17 cellular contexts compared by ENCODE assay signal in genomic region chr1:53654216-53655210, GRCh38.
DNase-seq lines count a peak whose midpoint lies in the region; TF ChIP-seq lines count a peak whose summit lies in the region.
"Had no signal": no experiment of that assay in that cellular context is flagged by ENCODE, and none has a peak within 500 bp of the region (broad histone marks: within the 10 kb centered on the region; RNA-seq: fewer than 3 reads in every experiment).

No MANE protein-coding gene starts in this region.

- DNase-seq in Daoy (ENCODE audit: low read depth): peak; percentile 84
- peak; percentile 88 for DNase-seq in M059J (ENCODE audit: low read depth)
- DNase-seq in fibroblast of lung (ENCODE audit: low read depth in 2 of 2): peak; percentile 54 to 83
- DNase-seq in posterior vena cava (ENCODE audit: low spot score): peak; percentile 49
- DNase-seq in activated CD4-positive, alpha-beta memory T cell treated with anti-CD3 and anti-CD28 coated beads for 36 hours: no peak
- DNase-seq in SHP77 treated with DMSO at 0.1 percent for 48 hours (lab: John Stamatoyannopoulos, UW): no peak
- no peak for DNase-seq in NCI-H2029 treated with DMSO at 0.1 percent for 48 hours (lab: John Stamatoyannopoulos, UW)
- DNase-seq in NCI-H524 (lab: John Stamatoyannopoulos, UW): no peak
- DNase-seq: activated CD8-positive, alpha-beta T cell treated with anti-CD3 and anti-CD28 coated beads, Interleukin-2, amount 10 ng/mL, durations not matched to agents 7 days and 5 days; cortex of kidney; heart right ventricle; NCI-H187; NCI-H524 treated with DMSO at 0.1 percent for 48 hours; stimulated activated naive CD8-positive, alpha-beta T cell treated with anti-CD3 and anti-CD28 coated beads, Interleukin-15, amount 100 ng/mL, for 72 hours had no signal

- CTCF ChIA-PET in activated CD4-positive, alpha-beta memory T cell treated with anti-CD3 and anti-CD28 coated beads for 36 hours (lab: Charles Lee): no interaction called here

- H3K9me3 ChIP-seq in fibroblast of lung (ENCODE audit: control insufficient read depth, insufficient read depth, low read depth, low read length): no peaks in the 10 kb centered on the region
- H3K9me3 ChIP-seq: BLaER1, heart right ventricle, prostate gland had no signal

- peaks cover 3% of the 10 kb centered on the region for H3K27me3 ChIP-seq in fibroblast of lung (ENCODE audit: control insufficient read depth, insufficient read depth, low read length)
- H3K27me3 ChIP-seq: BLaER1 had no signal

- H3K9me3 Mint-ChIP-seq in activated CD4-positive, alpha-beta memory T cell treated with anti-CD3 and anti-CD28 coated beads for 36 hours: no peaks in the 10 kb centered on the region
- H3K9me3 Mint-ChIP-seq: stimulated activated naive CD8-positive, alpha-beta T cell treated with anti-CD3 and anti-CD28 coated beads, Interleukin-15, amount 100 ng/mL, for 72 hours had no signal

- no peak overlapping the region for H3K27ac ChIP-seq in fibroblast of lung (ENCODE audit: insufficient read depth, low read length)
- H3K27ac ChIP-seq: BLaER1, epithelial cell of prostate, heart right ventricle, prostate gland had no signal

- POLR2A ChIA-PET in activated CD4-positive, alpha-beta memory T cell treated with anti-CD3 and anti-CD28 coated beads for 36 hours (lab: Charles Lee): no interaction called here

- no peak overlapping the region for H3K4me3 Mint-ChIP-seq in activated CD4-positive, alpha-beta memory T cell treated with anti-CD3 and anti-CD28 coated beads for 36 hours
- H3K4me3 Mint-ChIP-seq: activated CD8-positive, alpha-beta T cell treated with anti-CD3 and anti-CD28 coated beads, Interleukin-2, amount 10 ng/mL, durations not matched to agents 7 days and 5 days; stimulated activated naive CD8-positive, alpha-beta T cell treated with anti-CD3 and anti-CD28 coated beads, Interleukin-15, amount 100 ng/mL, for 72 hours had no signal

- no peaks in the 10 kb centered on the region for H3K36me3 ChIP-seq in fibroblast of lung (ENCODE audit: control insufficient read depth, insufficient read depth, low read length)
- H3K36me3 ChIP-seq: BLaER1, heart right ventricle, prostate gland had no signal

- H3K9ac ChIP-seq in fibroblast of lung (ENCODE audit: insufficient read depth, low read length): no peak overlapping the region
- H3K9ac ChIP-seq: BLaER1 had no signal

- H2AFZ ChIP-seq in fibroblast of lung (ENCODE audit: low read length): no peak overlapping the region

- H3K27me3 Mint-ChIP-seq in activated CD4-positive, alpha-beta memory T cell treated with anti-CD3 and anti-CD28 coated beads for 36 hours: peaks cover 3% of the 10 kb centered on the region

- no peaks in the 10 kb centered on the region for H3K4me1 Mint-ChIP-seq in activated CD4-positive, alpha-beta memory T cell treated with anti-CD3 and anti-CD28 coated beads for 36 hours (ENCODE audit: low read depth)
- H3K4me1 Mint-ChIP-seq: stimulated activated naive CD8-positive, alpha-beta T cell treated with anti-CD3 and anti-CD28 coated beads, Interleukin-15, amount 100 ng/mL, for 72 hours had no signal

- no peak overlapping the region for H3K4me3 ChIP-seq in fibroblast of lung (replicated peaks in 1 of 4; ENCODE audit: control extremely low read depth in 1 of 4, insufficient read depth in 1 of 4, low read depth in 3 of 4, low read length in 4 of 4)
- H3K4me3 ChIP-seq: BLaER1, heart right ventricle, prostate gland had no signal

- H3K79me2 ChIP-seq in fibroblast of lung (ENCODE audit: control insufficient read depth, insufficient read depth, low read length): no peaks in the 10 kb centered on the region

- peaks cover 4% of the 10 kb centered on the region for H3K4me1 ChIP-seq in fibroblast of lung (ENCODE audit: control insufficient read depth, extremely low read depth, insufficient read depth, low read length)
- H3K4me1 ChIP-seq: heart right ventricle, prostate gland had no signal

- H3K36me3 Mint-ChIP-seq in activated CD4-positive, alpha-beta memory T cell treated with anti-CD3 and anti-CD28 coated beads for 36 hours: no peaks in the 10 kb centered on the region

- H3K27ac Mint-ChIP-seq in activated CD4-positive, alpha-beta memory T cell treated with anti-CD3 and anti-CD28 coated beads for 36 hours: no peak overlapping the region
- H3K27ac Mint-ChIP-seq: activated CD8-positive, alpha-beta T cell treated with anti-CD3 and anti-CD28 coated beads, Interleukin-2, amount 10 ng/mL, durations not matched to agents 7 days and 5 days; stimulated activated naive CD8-positive, alpha-beta T cell treated with anti-CD3 and anti-CD28 coated beads, Interleukin-15, amount 100 ng/mL, for 72 hours had no signal

- TF ChIP-seq CTCF in fibroblast of lung (conservative IDR thresholded peaks at IDR 0.05 in 1 of 2, IDR thresholded peaks at IDR 0.05 in 1 of 2; ENCODE audit: low read depth in 1 of 2, low read length in 2 of 2): no peak

- no peak overlapping the region for H3K4me2 ChIP-seq in fibroblast of lung (ENCODE audit: extremely low read depth, insufficient read depth, low read length)

- intact Hi-C loops in posterior vena cava (cut with DNase I): no loop called here
- intact Hi-C loops in activated CD4-positive, alpha-beta memory T cell treated with anti-CD3 and anti-CD28 coated beads for 36 hours (cut with micrococcal nuclease): no loop called here

- H4K20me1 ChIP-seq in fibroblast of lung (ENCODE audit: control insufficient read depth, extremely low read depth, insufficient read depth, low read length): no peaks in the 10 kb centered on the region
- H4K20me1 ChIP-seq: BLaER1 had no signal

Comparison
In these comparisons a context has a peak if more than half of its experiments do, and no peak if none do; other contexts are left out.
1. DNase-seq: peak in Daoy (single experiment), M059J (single experiment), fibroblast of lung (2 of 2) and posterior vena cava (single experiment); none in activated CD4-positive, alpha-beta memory T cell treated with anti-CD3 and anti-CD28 coated beads for 36 hours (single experiment), SHP77 treated with DMSO at 0.1 percent for 48 hours (single experiment), NCI-H2029 treated with DMSO at 0.1 percent for 48 hours (single experiment) and NCI-H524 (0 of 2).